In genomic region chr4:85486425-85487101, GRCh38 we compare ENCODE assay signal across 15 cellular contexts. TPM values are rescaled to one million over a fixed set of nuclear protein-coding genes. Genes with fewer than 3 reads are reported as not detected.
DNase-seq lines count a peak whose midpoint lies in the region; ATAC-seq and TF ChIP-seq lines count a peak whose summit lies in the region.
"Had no signal": no experiment of that assay in that cellular context is flagged by ENCODE, and none has a peak within 500 bp of the region (broad histone marks: within the 10 kb centered on the region; RNA-seq: fewer than 3 reads in every experiment).

No MANE protein-coding gene starts in this region.

- peak; percentile 33 for DNase-seq in AG10803 (ENCODE audit: low read depth)
- peak; percentile 28 for DNase-seq in HCEC 1CT
- DNase-seq in islet precursor cell: peak; percentile 57
- no peak for DNase-seq in NCI-H1092 (lab: John Stamatoyannopoulos, UW)
- DNase-seq in pons (ENCODE audit: low spot score): no peak
- no peak for DNase-seq in GM19238 (ENCODE audit: insufficient read length, low spot score)
- DNase-seq: activated CD4-positive, alpha-beta T cell treated with anti-CD3 and anti-CD28 coated beads, Interleukin-2, amount 50 U/mL, for 4 hours; CD4-positive, CD25-positive, alpha-beta regulatory T cell; central memory CD4-positive, alpha-beta T cell; PC-9; T-helper 17 cell had no signal

- peak; percentile 32 for ATAC-seq in activated T-helper 17 cell treated with anti-CD3 and anti-CD28 coated beads, Interleukin-2, amount 50 U/mL, for 72 hours (replicated peaks)
- ATAC-seq in GM21367 (IDR thresholded peaks at IDR 0.05; ENCODE audit: unreplicated experiment): no peak
- ATAC-seq: left lobe of liver, T-helper 17 cell had no signal

- H3K4me1 Mint-ChIP-seq in activated T-helper 17 cell treated with anti-CD3 and anti-CD28 coated beads, Interleukin-2, amount 50 U/mL, for 72 hours: no peaks in the 10 kb centered on the region
- H3K4me1 Mint-ChIP-seq: CD4-positive, CD25-positive, alpha-beta regulatory T cell; T-helper 17 cell had no signal

- no peak overlapping the region for H3K4me3 ChIP-seq in AG10803 (ENCODE audit: low read length)
- H3K4me3 ChIP-seq: PC-9, skin epidermis had no signal

- TF ChIP-seq CTCF in AG10803 (conservative IDR thresholded peaks at IDR 0.05; ENCODE audit: low read length): no peak

- H3K36me3 Mint-ChIP-seq in activated T-helper 17 cell treated with anti-CD3 and anti-CD28 coated beads, Interleukin-2, amount 50 U/mL, for 72 hours (ENCODE audit: low read depth): no peaks in the 10 kb centered on the region
- H3K36me3 Mint-ChIP-seq: CD4-positive, CD25-positive, alpha-beta regulatory T cell had no signal

- H3K4me3 Mint-ChIP-seq in activated T-helper 17 cell treated with anti-CD3 and anti-CD28 coated beads, Interleukin-2, amount 50 U/mL, for 72 hours: no peak overlapping the region
- H3K4me3 Mint-ChIP-seq: CD4-positive, CD25-positive, alpha-beta regulatory T cell; T-helper 17 cell had no signal

- no peak overlapping the region for H3K27ac Mint-ChIP-seq in activated T-helper 17 cell treated with anti-CD3 and anti-CD28 coated beads, Interleukin-2, amount 50 U/mL, for 72 hours
- H3K27ac Mint-ChIP-seq: CD4-positive, CD25-positive, alpha-beta regulatory T cell; T-helper 17 cell had no signal

- H3K9me3 Mint-ChIP-seq in activated T-helper 17 cell treated with anti-CD3 and anti-CD28 coated beads, Interleukin-2, amount 50 U/mL, for 72 hours: no peaks in the 10 kb centered on the region

- no peaks in the 10 kb centered on the region for H3K27me3 Mint-ChIP-seq in activated T-helper 17 cell treated with anti-CD3 and anti-CD28 coated beads, Interleukin-2, amount 50 U/mL, for 72 hours
- H3K27me3 Mint-ChIP-seq: CD4-positive, CD25-positive, alpha-beta regulatory T cell; T-helper 17 cell had no signal

RNA-seq across cellular contexts. Expression of gene ARHGAP24, which starts 11.6 kb away (rescaled TPM):
- under 1 TPM in 1 of 2 donors, not detected in 1; 0.40 TPM for total RNA-seq in activated T-helper 17 cell treated with anti-CD3 and anti-CD28 coated beads, Interleukin-2, amount 50 U/mL, for 72 hours
- total RNA-seq: CD4-positive, CD25-positive, alpha-beta regulatory T cell had no signal

Comparison
In these comparisons a context has a peak if more than half of its experiments do, and no peak if none do; other contexts are left out.
1. DNase-seq: peak in AG10803 (single experiment), HCEC 1CT (single experiment) and islet precursor cell (single experiment); none in NCI-H1092 (single experiment), pons (single experiment) and GM19238 (single experiment).